ENCODE assay signal across 41 cellular contexts in the genomic region with DNA sequence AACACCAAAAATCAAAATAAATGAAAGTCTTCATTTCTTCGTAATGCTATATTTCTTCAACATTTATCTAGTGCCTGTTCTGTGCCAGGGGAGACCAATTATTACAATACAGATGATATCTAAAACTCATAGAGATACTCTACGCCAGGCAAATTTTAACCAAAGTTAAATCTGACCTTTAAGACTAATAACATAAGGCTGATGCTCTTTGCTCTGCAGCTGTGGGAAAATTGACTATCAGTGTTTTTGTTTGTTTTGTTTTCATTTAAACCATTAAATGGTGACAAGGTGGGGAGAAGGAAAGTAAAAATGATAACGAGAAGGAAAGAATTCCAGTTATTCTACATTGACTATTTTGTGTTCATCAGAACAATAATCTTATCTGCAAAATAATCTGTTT.
"Had no signal": no experiment of that assay in that cellular context is flagged by ENCODE, and none has a peak within 500 bp of the region (broad histone marks: within the 10 kb centered on the region; RNA-seq: fewer than 3 reads in every experiment).

No MANE protein-coding gene starts in this region.

- H3K27me3 Mint-ChIP-seq: activated naive CD4-positive, alpha-beta T cell treated with anti-CD3 and anti-CD28 coated beads, Interleukin-2, amount 10 ng/mL, durations not matched to agents 7 days and 5 days; activated naive CD4-positive, alpha-beta T cell treated with anti-CD3 and anti-CD28 coated beads, Interleukin-2, amount 50 U/mL, for 24 hours; activated naive CD8-positive, alpha-beta T cell; activated naive CD8-positive, alpha-beta T cell treated with anti-CD3 and anti-CD28 coated beads for 36 hours; activated naive CD8-positive, alpha-beta T cell treated with anti-CD3 and anti-CD28 coated beads, Interleukin-2, amount 10 ng/mL, durations not matched to agents 7 days and 5 days; activated naive CD8-positive, alpha-beta T cell treated with anti-CD3 and anti-CD28 coated beads, Interleukin-2, amount 50 U/mL, for 24 hours; activated T-cell treated with anti-CD3 and anti-CD28 coated beads, Interleukin-2, amount 50 U/mL, for 24 hours; activated T-helper 17 cell treated with anti-CD3 and anti-CD28 coated beads, Interleukin-2, amount 50 U/mL, for 72 hours; brain; central memory CD8-positive, alpha-beta T cell had no signal

- H3K4me1 Mint-ChIP-seq: activated naive CD4-positive, alpha-beta T cell treated with anti-CD3 and anti-CD28 coated beads, Interleukin-2, amount 10 ng/mL, durations not matched to agents 7 days and 5 days; activated naive CD4-positive, alpha-beta T cell treated with anti-CD3 and anti-CD28 coated beads, Interleukin-2, amount 50 U/mL, for 24 hours; activated naive CD8-positive, alpha-beta T cell treated with anti-CD3 and anti-CD28 coated beads for 36 hours; activated naive CD8-positive, alpha-beta T cell treated with anti-CD3 and anti-CD28 coated beads, Interleukin-2, amount 10 ng/mL, durations not matched to agents 7 days and 5 days; activated naive CD8-positive, alpha-beta T cell treated with anti-CD3 and anti-CD28 coated beads, Interleukin-2, amount 50 U/mL, for 24 hours; activated T-helper 17 cell treated with anti-CD3 and anti-CD28 coated beads, Interleukin-2, amount 50 U/mL, for 72 hours; central memory CD8-positive, alpha-beta T cell had no signal

- H3K9me3 Mint-ChIP-seq: activated naive CD4-positive, alpha-beta T cell treated with anti-CD3 and anti-CD28 coated beads, Interleukin-2, amount 10 ng/mL, durations not matched to agents 7 days and 5 days; activated naive CD8-positive, alpha-beta T cell treated with anti-CD3 and anti-CD28 coated beads for 36 hours; brain had no signal

- H3K36me3 ChIP-seq: adrenal gland, ascending aorta, brain microvascular endothelial cell, breast epithelium, cardiac muscle cell had no signal

- H3K27ac ChIP-seq: adrenal gland, ascending aorta, body of pancreas, brain microvascular endothelial cell, breast epithelium, cardiac muscle cell had no signal

- H3K27ac Mint-ChIP-seq: activated naive CD4-positive, alpha-beta T cell treated with anti-CD3 and anti-CD28 coated beads for 36 hours; activated naive CD4-positive, alpha-beta T cell treated with anti-CD3 and anti-CD28 coated beads, Interleukin-2, amount 10 ng/mL, durations not matched to agents 7 days and 5 days; activated naive CD4-positive, alpha-beta T cell treated with anti-CD3 and anti-CD28 coated beads, Interleukin-2, amount 50 U/mL, for 24 hours; activated naive CD4-positive, alpha-beta T cell treated with anti-CD3 and anti-CD28 coated beads, Interleukin-2, amount 50 U/mL, for 72 hours; activated naive CD8-positive, alpha-beta T cell; activated naive CD8-positive, alpha-beta T cell treated with anti-CD3 and anti-CD28 coated beads for 36 hours; activated naive CD8-positive, alpha-beta T cell treated with anti-CD3 and anti-CD28 coated beads, Interleukin-2, amount 10 ng/mL, durations not matched to agents 7 days and 5 days; activated naive CD8-positive, alpha-beta T cell treated with anti-CD3 and anti-CD28 coated beads, Interleukin-2, amount 50 U/mL, for 24 hours; activated T-cell treated with anti-CD3 and anti-CD28 coated beads, Interleukin-2, amount 50 U/mL, for 24 hours; activated T-cell treated with anti-CD3 and anti-CD28 coated beads, Interleukin-2, amount 50 U/mL, for 72 hours; activated T-helper 1 cell treated with anti-CD3 and anti-CD28 coated beads, Interleukin-12 subunit alpha, Interleukin-12 subunit beta, Interleukin-2, Interleukin-4 antibody, amounts not matched to agents 30 ng/mL and 10 ng/mL and 1 ng/mL, durations not matched to agents 14 hours and 24 hours and 36 hours; activated T-helper 17 cell treated with anti-CD3 and anti-CD28 coated beads, Interleukin-2, amount 50 U/mL, for 72 hours; activated T-helper 2 cell treated with anti-CD3 and anti-CD28 coated beads, Interferon-gamma antibody, Interleukin-2, Interleukin-4, amounts not matched to agents 10 μg/mL and 5 μg/mL and 100 μg/mL, durations not matched to agents 14 hours and 24 hours and 36 hours; brain had no signal

- H3K4me3 Mint-ChIP-seq: activated naive CD4-positive, alpha-beta T cell treated with anti-CD3 and anti-CD28 coated beads for 36 hours; activated naive CD4-positive, alpha-beta T cell treated with anti-CD3 and anti-CD28 coated beads, Interleukin-2, amount 10 ng/mL, durations not matched to agents 7 days and 5 days; activated naive CD4-positive, alpha-beta T cell treated with anti-CD3 and anti-CD28 coated beads, Interleukin-2, amount 50 U/mL, for 24 hours; activated naive CD8-positive, alpha-beta T cell; activated naive CD8-positive, alpha-beta T cell treated with anti-CD3 and anti-CD28 coated beads for 36 hours; activated naive CD8-positive, alpha-beta T cell treated with anti-CD3 and anti-CD28 coated beads, Interleukin-2, amount 10 ng/mL, durations not matched to agents 7 days and 5 days; activated naive CD8-positive, alpha-beta T cell treated with anti-CD3 and anti-CD28 coated beads, Interleukin-2, amount 50 U/mL, for 24 hours; activated T-cell treated with anti-CD3 and anti-CD28 coated beads, Interleukin-2, amount 50 U/mL, for 24 hours; activated T-cell treated with anti-CD3 and anti-CD28 coated beads, Interleukin-2, amount 50 U/mL, for 4 hours; activated T-cell treated with anti-CD3 and anti-CD28 coated beads, Interleukin-2, amount 50 U/mL, for 72 hours; activated T-helper 1 cell treated with anti-CD3 and anti-CD28 coated beads, Interleukin-12 subunit alpha, Interleukin-12 subunit beta, Interleukin-2, Interleukin-4 antibody, amounts not matched to agents 30 ng/mL and 10 ng/mL and 1 ng/mL, durations not matched to agents 14 hours and 24 hours and 36 hours; activated T-helper 17 cell treated with anti-CD3 and anti-CD28 coated beads, Interleukin-2, amount 50 U/mL, for 72 hours; brain; central memory CD8-positive, alpha-beta T cell had no signal

- H3K4me3 ChIP-seq: adrenal gland, ascending aorta, body of pancreas, breast epithelium, cardiac muscle cell had no signal

- H3K27me3 ChIP-seq: adrenal gland, ascending aorta, body of pancreas, brain microvascular endothelial cell, breast epithelium, cardiac muscle cell had no signal

- DNase-seq: activated effector memory CD4-positive, alpha-beta T cell treated with anti-CD3 and anti-CD28 coated beads, Interleukin-2, amount 50 U/mL, for 16 hours; activated effector memory CD4-positive, alpha-beta T cell treated with Interleukin-2 at 50 U/mL for 16 hours; activated gamma-delta T cell; activated gamma-delta T cell treated with Interleukin-2 at 50 U/mL for 16 hours; activated naive CD4-positive, alpha-beta T cell; activated naive CD4-positive, alpha-beta T cell treated with anti-CD3 and anti-CD28 coated beads for 36 hours; activated naive CD4-positive, alpha-beta T cell treated with anti-CD3 and anti-CD28 coated beads, Interleukin-2, amount 10 ng/mL, durations not matched to agents 7 days and 5 days; activated naive CD4-positive, alpha-beta T cell treated with anti-CD3 and anti-CD28 coated beads, Interleukin-2, amount 50 U/mL, for 16 hours; activated naive CD4-positive, alpha-beta T cell treated with Interleukin-2 at 50 U/mL for 16 hours; activated naive CD8-positive, alpha-beta T cell treated with anti-CD3 and anti-CD28 coated beads for 36 hours; activated naive CD8-positive, alpha-beta T cell treated with anti-CD3 and anti-CD28 coated beads, Interleukin-2, amount 10 ng/mL, durations not matched to agents 7 days and 5 days; activated naive CD8-positive, alpha-beta T cell treated with anti-CD3 and anti-CD28 coated beads, Interleukin-2, amount 50 U/mL, for 24 hours; activated T-cell treated with anti-CD3 and anti-CD28 coated beads for 4 hours; activated T-cell treated with anti-CD3 and anti-CD28 coated beads, Interleukin-2, amount 50 U/mL, for 1 hour; activated T-cell treated with anti-CD3 and anti-CD28 coated beads, Interleukin-2, amount 50 U/mL, for 24 hours; activated T-cell treated with anti-CD3 and anti-CD28 coated beads, Interleukin-2, amount 50 U/mL, for 4 hours; activated T-cell treated with anti-CD3 and anti-CD28 coated beads, Interleukin-2, amount 50 U/mL, for 48 hours; activated T-cell treated with anti-CD3 and anti-CD28 coated beads, Interleukin-2, amount 50 U/mL, for 72 hours; adrenal gland; amniotic stem cell; amygdala; anterior cingulate cortex; aorta; body of pancreas; brain microvascular endothelial cell; caudate nucleus; central memory CD4-positive, alpha-beta T cell; cerebellar nuclear complex had no signal

- H3K9me3 ChIP-seq: adrenal gland, ascending aorta, body of pancreas, breast epithelium had no signal

- ATAC-seq: activated naive CD4-positive, alpha-beta T cell treated with anti-CD3 and anti-CD28 coated beads, Interleukin-2, amount 50 U/mL, for 72 hours; activated naive CD8-positive, alpha-beta T cell treated with anti-CD3 and anti-CD28 coated beads, Interleukin-2, amount 50 U/mL, for 24 hours; activated T-cell treated with anti-CD3 and anti-CD28 coated beads, Interleukin-2, amount 50 U/mL, for 4 hours; activated T-cell treated with anti-CD3 and anti-CD28 coated beads, Interleukin-2, amount 50 U/mL, for 72 hours; activated T-helper 17 cell treated with anti-CD3 and anti-CD28 coated beads, Interleukin-2, amount 50 U/mL, for 72 hours; body of pancreas had no signal

- H3K4me1 ChIP-seq: adrenal gland, ascending aorta, body of pancreas, breast epithelium had no signal

- H3K36me3 Mint-ChIP-seq: activated naive CD4-positive, alpha-beta T cell treated with anti-CD3 and anti-CD28 coated beads, Interleukin-2, amount 10 ng/mL, durations not matched to agents 7 days and 5 days; activated naive CD4-positive, alpha-beta T cell treated with anti-CD3 and anti-CD28 coated beads, Interleukin-2, amount 50 U/mL, for 24 hours; activated naive CD4-positive, alpha-beta T cell treated with anti-CD3 and anti-CD28 coated beads, Interleukin-2, amount 50 U/mL, for 72 hours; activated naive CD8-positive, alpha-beta T cell; activated naive CD8-positive, alpha-beta T cell treated with anti-CD3 and anti-CD28 coated beads for 36 hours; activated naive CD8-positive, alpha-beta T cell treated with anti-CD3 and anti-CD28 coated beads, Interleukin-2, amount 10 ng/mL, durations not matched to agents 7 days and 5 days; brain had no signal

- FAIRE-seq: astrocyte, bronchial epithelial cell had no signal
